23 cellular contexts compared by ENCODE assay signal in genomic region chr3:9940746-9941145, GRCh38. TPM values are rescaled to one million over a fixed set of nuclear protein-coding genes. Genes with fewer than 3 reads are reported as not detected.
A peak's percentile ranks its signal among the peaks of the same experiment; 100 is the strongest.
DNase-seq lines count a peak whose midpoint lies in the region; ATAC-seq, FAIRE-seq and TF ChIP-seq lines count a peak whose summit lies in the region.
"Had no signal": no experiment of that assay in that cellular context is flagged by ENCODE, and none has a peak within 500 bp of the region (broad histone marks: within the 10 kb centered on the region; RNA-seq: fewer than 3 reads in every experiment).

No MANE protein-coding gene starts in this region.

- no peak overlapping the region for H2BK15ac ChIP-seq in neuronal stem cell (ENCODE audit: low read length)

- SMC1A ChIA-PET in GM12878 (lab: Charles Lee; ENCODE audit: uncharacterized antibody, unreplicated experiment) = interaction anchor here (0.7 kb wide), 1 partner anchor 249 kb away, joined by 3 read pairs; no protein-coding TSS in a partner anchor

- H3K36me3 Mint-ChIP-seq in activated naive CD4-positive, alpha-beta T cell treated with anti-CD3 and anti-CD28 coated beads for 36 hours (ENCODE audit: low read depth) = peaks cover 9% of the 10 kb centered on the region

- H3K9ac ChIP-seq in GM12878 (ENCODE audit: control insufficient read depth, insufficient read depth, low read length) (no peak overlapping the region), neuronal stem cell (ENCODE audit: low read depth, low read length, poor library complexity) (no peak overlapping the region)
- H3K9ac ChIP-seq: BLaER1 treated with 17β-estradiol and CSF1 and Interleukin-3, amounts not matched to agents 10 nM and 100 nM had no signal

- peak overlapping the region; percentile 20 for H2AK5ac ChIP-seq in neuronal stem cell (ENCODE audit: low read depth, low read length)

- no peak for FAIRE-seq in GM12878 (lab: Jason Lieb, UNC)
- FAIRE-seq: A549, D721Med, GM12891, GM19239 had no signal

- H3K36me3 ChIP-seq in GM12878 (ENCODE audit: control insufficient read depth in 2 of 2, insufficient read depth in 2 of 2, low read length in 1 of 2) (peaks cover 0 to 4% of the 10 kb centered on the region in 2 experiments; a peak in 3 of 4 replicates), neuronal stem cell (replicated peaks in 1 of 2; ENCODE audit: control insufficient read depth in 2 of 2, insufficient read depth in 2 of 2, low read length in 2 of 2) (peaks cover 14 to 62% of the 10 kb centered on the region in 2 donors)

- WGBS in GM12878 (ENCODE audit: insufficient coverage, insufficient replicate concordance, low lambda C conversion rate, missing lambda C conversion rate) = 94% methylated on average over 10 of the region's 10 CpGs
- no CpG with 5 or more reads among the region's 10 CpGs for WGBS in neuronal stem cell (ENCODE audit: extremely low coverage in 2 of 2, insufficient read length in 2 of 2, insufficient replicate concordance in 1 of 2), 2 donors

- in situ Hi-C loops in G401 (cut with HindIII; ENCODE audit: low sequenced_read_pairs) = no loop called here
- in situ Hi-C loops in GM12878 (cut with MboI) = no loop called here

- TF ChIP-seq RAD21 in GM12878 (IDR thresholded peaks at IDR 0.05; ENCODE audit: insufficient read depth, low read depth, low read length) = no peak

- no peak overlapping the region for H3K4me3 Mint-ChIP-seq in activated naive CD4-positive, alpha-beta T cell treated with anti-CD3 and anti-CD28 coated beads for 36 hours
- H3K4me3 Mint-ChIP-seq: B cell; CD4-positive, alpha-beta T cell; CD8-positive, alpha-beta T cell had no signal

- no peak overlapping the region for H4K8ac ChIP-seq in neuronal stem cell (ENCODE audit: low read depth, low read length)

- H3K4me2 ChIP-seq in GM12878 (ENCODE audit: control insufficient read depth, insufficient read depth) = no peak overlapping the region
- H3K4me2 ChIP-seq in neuronal stem cell (ENCODE audit: insufficient read depth, low read length, poor library complexity, severe bottlenecking) = no peak overlapping the region
- H3K4me2 ChIP-seq: A549; BLaER1 treated with 17β-estradiol and CSF1 and Interleukin-3, amounts not matched to agents 10 nM and 100 nM had no signal

- 0 out of 2 replicates have a peak overlapping the region, but pooled peaks have one; percentile 6 for H3K27ac ChIP-seq in RWPE1
- no peak overlapping the region for H3K27ac ChIP-seq in GM12878 (ENCODE audit: control insufficient read depth, insufficient read depth)
- H3K27ac ChIP-seq in neuronal stem cell (replicated peaks; ENCODE audit: low read length) = no peak overlapping the region
- H3K27ac ChIP-seq: 22Rv1; A549; BLaER1 treated with 17β-estradiol and CSF1 and Interleukin-3, amounts not matched to agents 10 nM and 100 nM; C4-2B had no signal

- H3K27ac Mint-ChIP-seq in activated naive CD4-positive, alpha-beta T cell treated with anti-CD3 and anti-CD28 coated beads for 36 hours = no peak overlapping the region
- H3K27ac Mint-ChIP-seq: B cell; CD4-positive, alpha-beta T cell; CD8-positive, alpha-beta T cell had no signal

- TF ChIP-seq POLR2A in GM12878 (IDR thresholded peaks at IDR 0.05; ENCODE audit: low read depth, low read length) = peak; percentile 47

- H3K27me3 Mint-ChIP-seq in activated naive CD4-positive, alpha-beta T cell treated with anti-CD3 and anti-CD28 coated beads for 36 hours (ENCODE audit: low read depth) = no peaks in the 10 kb centered on the region
- H3K27me3 Mint-ChIP-seq: B cell; CD4-positive, alpha-beta T cell had no signal

- no peak overlapping the region for H2AFZ ChIP-seq in GM12878 (ENCODE audit: control insufficient read depth, low read depth, low read length)
- H2AFZ ChIP-seq in neuronal stem cell (ENCODE audit: low read length) = no peak overlapping the region

- no peaks in the 10 kb centered on the region for H3K4me1 ChIP-seq in GM12878 (ENCODE audit: control insufficient read depth, insufficient read depth, low read length)
- no peaks in the 10 kb centered on the region for H3K4me1 ChIP-seq in neuronal stem cell (ENCODE audit: control insufficient read depth in 2 of 2, insufficient read depth in 1 of 2, low read depth in 1 of 2, low read length in 2 of 2)
- H3K4me1 ChIP-seq: Caco-2 had no signal

- no peak overlapping the region for H4K91ac ChIP-seq in neuronal stem cell (ENCODE audit: low read depth, low read length, poor library complexity)

- CTCF ChIA-PET in RWPE1 (lab: Yijun Ruan, JAX) = no interaction called here
- CTCF ChIA-PET in GM12878 (lab: Yijun Ruan, JAX) = interaction anchor here (2.2 kb wide), 1 partner anchor 8 kb away, joined by 6 read pairs; no protein-coding TSS in a partner anchor
- CTCF ChIA-PET in activated naive CD4-positive, alpha-beta T cell treated with anti-CD3 and anti-CD28 coated beads for 36 hours (lab: Charles Lee) = no interaction called here

- H2BK120ac ChIP-seq in neuronal stem cell (ENCODE audit: low read depth, low read length) = no peak overlapping the region

- H3K4ac ChIP-seq in neuronal stem cell (ENCODE audit: low read length) = no peak overlapping the region

- no peak overlapping the region for H2BK5ac ChIP-seq in neuronal stem cell (ENCODE audit: low read length)

- H3K79me1 ChIP-seq in neuronal stem cell (ENCODE audit: low read depth, low read length) = no peaks in the 10 kb centered on the region

- H3K9me3 Mint-ChIP-seq in activated naive CD4-positive, alpha-beta T cell treated with anti-CD3 and anti-CD28 coated beads for 36 hours = no peaks in the 10 kb centered on the region
- H3K9me3 Mint-ChIP-seq: CD4-positive, alpha-beta T cell; CD8-positive, alpha-beta T cell had no signal

- POLR2A ChIA-PET in RWPE1 (lab: Yijun Ruan, JAX; ENCODE audit: low non-redundant PET) (no interaction called here), GM12878 (lab: Charles Lee) (no interaction called here)

- TF ChIP-seq CTCF in RWPE1 (conservative IDR thresholded peaks at IDR 0.05; ENCODE audit: low read depth) (no peak), GM12878 (IDR thresholded peaks at IDR 0.05 in 2 of 3, conservative IDR thresholded peaks at IDR 0.05 in 1 of 3; ENCODE audit: control insufficient read depth in 2 of 3, extremely low read depth in 1 of 3, insufficient read depth in 1 of 3, low read depth in 3 of 3, low read length in 3 of 3) (no peak)

- H3K14ac ChIP-seq in neuronal stem cell (ENCODE audit: low read length) = no peak overlapping the region

- RAD21 ChIA-PET in GM12878 (lab: Charles Lee; ENCODE audit: unreplicated experiment) = no interaction called here

- peaks cover 2% of the 10 kb centered on the region for H3K4me1 Mint-ChIP-seq in activated naive CD4-positive, alpha-beta T cell treated with anti-CD3 and anti-CD28 coated beads for 36 hours (ENCODE audit: low read depth)

- intact Hi-C loops in GM12878 (cut with micrococcal nuclease; ENCODE audit: unreplicated experiment) = no loop called here
- intact Hi-C loops in activated naive CD4-positive, alpha-beta T cell treated with anti-CD3 and anti-CD28 coated beads for 36 hours (cut with micrococcal nuclease) = no loop called here

- H2BK12ac ChIP-seq in neuronal stem cell (ENCODE audit: low read length) = no peak overlapping the region

- H4K20me1 ChIP-seq in GM12878 (ENCODE audit: control insufficient read depth, insufficient read depth) = no peaks in the 10 kb centered on the region

- H3K4me3 ChIP-seq in GM12878 = no peak overlapping the region
- peak overlapping the region in 1 of 2 donors; percentile 65 for H3K4me3 ChIP-seq in neuronal stem cell (ENCODE audit: low read length in 2 of 2)
- H3K4me3 ChIP-seq: A549; BLaER1 treated with 17β-estradiol and CSF1 and Interleukin-3, amounts not matched to agents 10 nM and 100 nM had no signal

- no peak overlapping the region for H3K23ac ChIP-seq in neuronal stem cell (ENCODE audit: low read depth, low read length, poor library complexity)

- H3K9me3 ChIP-seq in GM12878 (replicated peaks; ENCODE audit: control insufficient read depth, insufficient read depth, low read length) (no peaks in the 10 kb centered on the region), neuronal stem cell (replicated peaks in 1 of 2; ENCODE audit: control insufficient read depth in 2 of 2, insufficient read depth in 1 of 2, low read depth in 1 of 2, low read length in 2 of 2) (peaks cover 0 to 5% of the 10 kb centered on the region in 2 donors)
- H3K9me3 ChIP-seq: A549; BLaER1 treated with 17β-estradiol and CSF1 and Interleukin-3, amounts not matched to agents 10 nM and 100 nM; Caco-2 had no signal

- H3K27me3 ChIP-seq in GM12878 (replicated peaks in 1 of 2; ENCODE audit: control insufficient read depth in 2 of 2, insufficient read depth in 2 of 2, low read length in 1 of 2) = no peaks in the 10 kb centered on the region
- H3K27me3 ChIP-seq in neuronal stem cell (ENCODE audit: control insufficient read depth in 3 of 3, insufficient read depth in 3 of 3, low read depth in 1 of 3, low read length in 3 of 3) = peaks cover 0 to 2% (median 0%) of the 10 kb centered on the region in 3 experiments
- H3K27me3 ChIP-seq: BLaER1 treated with 17β-estradiol and CSF1 and Interleukin-3, amounts not matched to agents 10 nM and 100 nM had no signal

- DNase-seq in G401 (ENCODE audit: low spot score) (peak; percentile 45), RWPE1 (ENCODE audit: low spot score) (no peak), GM12878 (ENCODE audit: low read depth, low spot score) (no peak), neuronal stem cell (ENCODE audit: low spot score) (no peak), NCI-H2081 treated with DMSO at 0.1 percent for 48 hours (lab: John Stamatoyannopoulos, UW) (no peak), UCSD-AML1 (lab: John Stamatoyannopoulos, UW; ENCODE audit: unreplicated experiment) (no peak)
- no peak for DNase-seq in activated naive CD4-positive, alpha-beta T cell treated with anti-CD3 and anti-CD28 coated beads for 36 hours
- DNase-seq: AML-193; Caco-2; Calu3; CD4-positive, alpha-beta T cell; CD8-positive, alpha-beta T cell; DMS79 treated with DMSO at 0.1 percent for 48 hours; GDM1 had no signal

- no peak overlapping the region for H3K18ac ChIP-seq in neuronal stem cell (ENCODE audit: low read length)

- no peak for TF ChIP-seq EP300 in GM12878 (IDR thresholded peaks at IDR 0.05; ENCODE audit: borderline replicate concordance in 1 of 2, control insufficient read depth in 1 of 2, low read depth in 2 of 2, low read length in 2 of 2)

- BruUV-seq in GM12878 (replicated peaks; lab: Mats Ljungman, UMichigan) = no TSS peak

- no peak for ATAC-seq in GM12878
- ATAC-seq in HG02642 (IDR thresholded peaks at IDR 0.05; ENCODE audit: poor library complexity, unreplicated experiment) = no peak
- ATAC-seq: A549; CD8-positive, alpha-beta T cell had no signal

- 0 out of 2 replicates have a peak, but pooled peaks cover 2% of the 10 kb centered on the region for H3K79me2 ChIP-seq in GM12878 (ENCODE audit: control insufficient read depth, insufficient read depth, low read length)

RNA-seq across cellular contexts. Expression of gene CRELD1, which starts 7.1 kb away (rescaled TPM):
- total RNA-seq in G401 (2014; rRNA removed; shearing (Covaris generic)) = 13.3 and 30.0 TPM in 2 replicates
- 72.6 and 98.4 TPM in 2 replicates for total RNA-seq in GM12878 (2013; cell fraction: nucleolus; rRNA removed)
- total RNA-seq in GM12878 (2014; rRNA removed) (7.6 and 9.4 TPM in 2 replicates), GM12878 (2014; rRNA removed; fragmentation: Illumina TruSeq; extraction: Trizol) (7.3 and 7.6 TPM in 2 replicates), GM12878 (2021) (8.2 and 8.4 TPM in 2 replicates)
- 6.6 TPM for polyA plus RNA-seq in GM12878 (2011; ENCODE audit: low read depth)
- polyA plus RNA-seq in GM12878 (2011; rRNA removed) (11.3 and 15.9 TPM in 2 replicates), GM12878 (2014; fragmentation: Illumina TruSeq; extraction: Trizol) (2.6 and 6.2 TPM in 2 replicates), GM12878 (2014; fragmentation: Nextera tagmentation; extraction: Ambion mirVana) (1 to 10 TPM; 1.3 to 2.3 TPM), GM12878 (2014; rRNA removed) (12.3 and 12.7 TPM in 2 replicates), GM12878 (2016; fragmentation: Nextera tagmentation; extraction: Ambion mirVana) (10 to 100 TPM; 14.2 TPM)
- polyA plus RNA-seq in GM12878 (2011; cell fraction: cytosol; rRNA removed) = 15.1 and 24.0 TPM in 2 replicates
- 84.1 and 85.5 TPM in 2 replicates for polyA plus RNA-seq in GM12878 (2011; cell fraction: nucleus; rRNA removed)
- 11.7 and 20.2 TPM in 2 replicates for polyA plus RNA-seq in GM12878 (2012)
- polyA minus RNA-seq in GM12878 (2011; rRNA and poly(A)+ RNA removed) = 13.2 and 23.0 TPM in 2 replicates
- 4.0 and 5.2 TPM in 2 replicates for polyA minus RNA-seq in GM12878 (2011; cell fraction: cytosol; rRNA and poly(A)+ RNA removed)
- 9.7 and 14.5 TPM in 2 replicates for polyA minus RNA-seq in GM12878 (2011; cell fraction: nucleus; rRNA and poly(A)+ RNA removed)
- 10.5 TPM for polyA plus RNA-seq in neuronal stem cell (2013, experiment 1 of 2)
- polyA plus RNA-seq in neuronal stem cell (2013, experiment 2 of 2) = 10.9 TPM
- total RNA-seq in activated naive CD4-positive, alpha-beta T cell treated with anti-CD3 and anti-CD28 coated beads for 36 hours = 10 to 100 TPM; 15.7 to 19.9 TPM

RNA-seq across cellular contexts. Expression of gene PRRT3, which starts 11.5 kb away (rescaled TPM):
- total RNA-seq in G401 (2014; rRNA removed; shearing (Covaris generic)) = 8.6 and 11.5 TPM in 2 replicates
- 42.1 and 56.5 TPM in 2 replicates for total RNA-seq in GM12878 (2013; cell fraction: nucleolus; rRNA removed)
- total RNA-seq in GM12878 (2014; rRNA removed) = 4.9 and 5.8 TPM in 2 replicates
- total RNA-seq in GM12878 (2014; rRNA removed; fragmentation: Illumina TruSeq; extraction: Trizol) = 5.9 and 6.4 TPM in 2 replicates
- 17.0 and 18.0 TPM in 2 replicates for total RNA-seq in GM12878 (2021)
- polyA plus RNA-seq in GM12878 (2011; ENCODE audit: low read depth) = 3.1 TPM
- polyA plus RNA-seq in GM12878 (2011; rRNA removed) = 2.5 and 5.8 TPM in 2 replicates
- 7.2 and 8.1 TPM in 2 replicates for polyA plus RNA-seq in GM12878 (2011; cell fraction: cytosol; rRNA removed)
- 14.7 and 14.8 TPM in 2 replicates for polyA plus RNA-seq in GM12878 (2011; cell fraction: nucleus; rRNA removed)
- 6.6 and 7.8 TPM in 2 replicates for polyA plus RNA-seq in GM12878 (2012)
- 3.7 and 8.3 TPM in 2 replicates for polyA plus RNA-seq in GM12878 (2014; fragmentation: Illumina TruSeq; extraction: Trizol)
- polyA plus RNA-seq in GM12878 (2014; fragmentation: Nextera tagmentation; extraction: Ambion mirVana) = 1 to 10 TPM in 1 of 2 experiments, under 1 TPM in 1; 0.53 to 1.1 TPM
- polyA plus RNA-seq in GM12878 (2014; rRNA removed) = 9.9 and 12.3 TPM in 2 replicates
- polyA plus RNA-seq in GM12878 (2016; fragmentation: Nextera tagmentation; extraction: Ambion mirVana) = 10 to 100 TPM in 1 of 2 experiments, 1 to 10 TPM in 1; 8.6 to 10.0 TPM
- 13.5 and 27.2 TPM in 2 replicates for polyA minus RNA-seq in GM12878 (2011; rRNA and poly(A)+ RNA removed)
- polyA minus RNA-seq in GM12878 (2011; cell fraction: cytosol; rRNA and poly(A)+ RNA removed) = 4.7 and 5.6 TPM in 2 replicates
- polyA minus RNA-seq in GM12878 (2011; cell fraction: nucleus; rRNA and poly(A)+ RNA removed) = 8.6 and 13.0 TPM in 2 replicates
- 5.2 TPM for polyA plus RNA-seq in neuronal stem cell (2013, experiment 1 of 2)
- 5.6 TPM for polyA plus RNA-seq in neuronal stem cell (2013, experiment 2 of 2)
- total RNA-seq in activated naive CD4-positive, alpha-beta T cell treated with anti-CD3 and anti-CD28 coated beads for 36 hours = 1 to 10 TPM; 5.8 to 6.7 TPM

RNA-seq across cellular contexts. Expression of gene IL17RC, which starts 23.8 kb away (rescaled TPM):
- 12.2 and 22.5 TPM in 2 replicates for total RNA-seq in G401 (2014; rRNA removed; shearing (Covaris generic))
- total RNA-seq in GM12878 (2013; cell fraction: nucleolus; rRNA removed) = 0.71 and 3.2 TPM in 2 replicates
- 0.34 and 0.44 TPM in 2 replicates for total RNA-seq in GM12878 (2014; rRNA removed)
- total RNA-seq in GM12878 (2014; rRNA removed; fragmentation: Illumina TruSeq; extraction: Trizol) = not detected in 2 replicates
- 0.37 and 0.44 TPM in 2 replicates for total RNA-seq in GM12878 (2021)
- 0.14 TPM for polyA plus RNA-seq in GM12878 (2011; ENCODE audit: low read depth)
- 0.11 TPM in 1 of 2 replicates, not detected in the other for polyA plus RNA-seq in GM12878 (2011; rRNA removed)
- polyA plus RNA-seq in GM12878 (2011; cell fraction: cytosol; rRNA removed) = 0.03 and 0.08 TPM in 2 replicates
- polyA plus RNA-seq in GM12878 (2011; cell fraction: nucleus; rRNA removed) = 0.50 and 0.82 TPM in 2 replicates
- polyA plus RNA-seq in GM12878 (2012) = 0.35 and 0.97 TPM in 2 replicates
- 0.07 TPM in 1 of 2 replicates, not detected in the other for polyA plus RNA-seq in GM12878 (2014; fragmentation: Illumina TruSeq; extraction: Trizol)
- polyA plus RNA-seq in GM12878 (2014; fragmentation: Nextera tagmentation; extraction: Ambion mirVana) = not detected
- polyA plus RNA-seq in GM12878 (2014; rRNA removed) = 0.29 TPM in 2 replicates
- polyA plus RNA-seq in GM12878 (2016; fragmentation: Nextera tagmentation; extraction: Ambion mirVana) = 1 to 10 TPM; 3.9 to 4.4 TPM
- polyA minus RNA-seq in GM12878 (2011; rRNA and poly(A)+ RNA removed) = not detected in 2 replicates
- not detected in 2 replicates for polyA minus RNA-seq in GM12878 (2011; cell fraction: cytosol; rRNA and poly(A)+ RNA removed)
- 0.36 and 0.38 TPM in 2 replicates for polyA minus RNA-seq in GM12878 (2011; cell fraction: nucleus; rRNA and poly(A)+ RNA removed)
- 5.4 TPM for polyA plus RNA-seq in neuronal stem cell (2013, experiment 1 of 2)
- polyA plus RNA-seq in neuronal stem cell (2013, experiment 2 of 2) = 6.0 TPM
- under 1 TPM; 0.21 to 0.44 TPM for total RNA-seq in activated naive CD4-positive, alpha-beta T cell treated with anti-CD3 and anti-CD28 coated beads for 36 hours

RNA-seq across cellular contexts. Expression of gene IL17RE, which starts 38.1 kb away (rescaled TPM):
- total RNA-seq in G401 (2014; rRNA removed; shearing (Covaris generic)) = 3.6 and 5.3 TPM in 2 replicates
- 0.69 TPM in 1 of 2 replicates, not detected in the other for total RNA-seq in GM12878 (2013; cell fraction: nucleolus; rRNA removed)
- total RNA-seq in GM12878 (2014; rRNA removed) (0.05 and 0.17 TPM in 2 replicates), GM12878 (2014; rRNA removed; fragmentation: Illumina TruSeq; extraction: Trizol) (0.04 and 0.46 TPM in 2 replicates), GM12878 (2021) (0.37 and 0.51 TPM in 2 replicates)
- polyA plus RNA-seq in GM12878 (2011; ENCODE audit: low read depth) = 0.12 TPM
- polyA plus RNA-seq in GM12878 (2011; rRNA removed) (0.18 and 0.29 TPM in 2 replicates), GM12878 (2014; fragmentation: Illumina TruSeq; extraction: Trizol) (0.06 and 0.13 TPM in 2 replicates), GM12878 (2014; fragmentation: Nextera tagmentation; extraction: Ambion mirVana) (under 1 TPM in 1 of 2 experiments, not detected in 1; 0.05 TPM), GM12878 (2014; rRNA removed) (0.04 and 0.08 TPM in 2 replicates), GM12878 (2016; fragmentation: Nextera tagmentation; extraction: Ambion mirVana) (under 1 TPM in 1 of 2 experiments, not detected in 1; 0.21 TPM)
- 0.06 and 0.22 TPM in 2 replicates for polyA plus RNA-seq in GM12878 (2011; cell fraction: cytosol; rRNA removed)
- polyA plus RNA-seq in GM12878 (2011; cell fraction: nucleus; rRNA removed) = 0.99 TPM in 2 replicates
- 0.17 and 0.39 TPM in 2 replicates for polyA plus RNA-seq in GM12878 (2012)
- not detected in 2 replicates for polyA minus RNA-seq in GM12878 (2011; rRNA and poly(A)+ RNA removed)
- not detected in 2 replicates for polyA minus RNA-seq in GM12878 (2011; cell fraction: cytosol; rRNA and poly(A)+ RNA removed)
- 0.12 and 0.77 TPM in 2 replicates for polyA minus RNA-seq in GM12878 (2011; cell fraction: nucleus; rRNA and poly(A)+ RNA removed)
- 0.77 TPM for polyA plus RNA-seq in neuronal stem cell (2013, experiment 1 of 2)
- polyA plus RNA-seq in neuronal stem cell (2013, experiment 2 of 2) = 0.57 TPM
- under 1 TPM; 0.24 to 0.25 TPM for total RNA-seq in activated naive CD4-positive, alpha-beta T cell treated with anti-CD3 and anti-CD28 coated beads for 36 hours
- total RNA-seq: B cell had no signal

RNA-seq across cellular contexts. Expression of gene EMC3, which starts 45.9 kb away (rescaled TPM):
- total RNA-seq in G401 (2014; rRNA removed; shearing (Covaris generic)) = 30.3 and 63.2 TPM in 2 replicates
- 41.1 and 43.9 TPM in 2 replicates for total RNA-seq in GM12878 (2013; cell fraction: nucleolus; rRNA removed)
- total RNA-seq in GM12878 (2014; rRNA removed) (25.4 and 28.4 TPM in 2 replicates), GM12878 (2014; rRNA removed; fragmentation: Illumina TruSeq; extraction: Trizol) (25.6 and 26.4 TPM in 2 replicates), GM12878 (2021) (41.3 and 42.5 TPM in 2 replicates)
- polyA plus RNA-seq in GM12878 (2011; ENCODE audit: low read depth) = 15.3 TPM
- polyA plus RNA-seq in GM12878 (2011; rRNA removed) (92.4 and 93.7 TPM in 2 replicates), GM12878 (2014; fragmentation: Illumina TruSeq; extraction: Trizol) (66.1 and 83.3 TPM in 2 replicates), GM12878 (2014; fragmentation: Nextera tagmentation; extraction: Ambion mirVana) (100 to 1,000 TPM in 1 of 2 experiments, 10 to 100 TPM in 1; 100.0 to 127 TPM), GM12878 (2014; rRNA removed) (62.8 and 62.9 TPM in 2 replicates), GM12878 (2016; fragmentation: Nextera tagmentation; extraction: Ambion mirVana) (10 to 100 TPM; 86.3 to 88.6 TPM)
- 67.7 and 81.8 TPM in 2 replicates for polyA plus RNA-seq in GM12878 (2011; cell fraction: cytosol; rRNA removed)
- polyA plus RNA-seq in GM12878 (2011; cell fraction: nucleus; rRNA removed) = 40.8 and 44.7 TPM in 2 replicates
- polyA plus RNA-seq in GM12878 (2012) = 50.0 and 57.3 TPM in 2 replicates
- 73.5 and 94.1 TPM in 2 replicates for polyA minus RNA-seq in GM12878 (2011; rRNA and poly(A)+ RNA removed)
- polyA minus RNA-seq in GM12878 (2011; cell fraction: cytosol; rRNA and poly(A)+ RNA removed) = 6.1 and 17.3 TPM in 2 replicates
- polyA minus RNA-seq in GM12878 (2011; cell fraction: nucleus; rRNA and poly(A)+ RNA removed) = 8.0 and 10.4 TPM in 2 replicates
- 24.9 TPM for polyA plus RNA-seq in neuronal stem cell (2013, experiment 1 of 2)
- polyA plus RNA-seq in neuronal stem cell (2013, experiment 2 of 2) = 24.7 TPM
- total RNA-seq in activated naive CD4-positive, alpha-beta T cell treated with anti-CD3 and anti-CD28 coated beads for 36 hours = 10 to 100 TPM; 28.4 to 32.0 TPM
